17 cellular contexts compared by ENCODE assay signal in genomic region chr7:38907066-38907465, GRCh38. TPM values are rescaled to one million over a fixed set of nuclear protein-coding genes. Genes with fewer than 3 reads are reported as not detected.
A peak's percentile ranks its signal among the peaks of the same experiment; 100 is the strongest.
DNase-seq lines count a peak whose midpoint lies in the region; ATAC-seq and TF ChIP-seq lines count a peak whose summit lies in the region.
"Had no signal": no experiment of that assay in that cellular context is flagged by ENCODE, and none has a peak within 500 bp of the region (broad histone marks: within the 10 kb centered on the region; RNA-seq: fewer than 3 reads in every experiment).

No MANE protein-coding gene starts in this region.

- H3K9me3 Mint-ChIP-seq in activated T-cell treated with anti-CD3 and anti-CD28 coated beads, Interleukin-2, amount 50 U/mL, for 4 hours = no peaks in the 10 kb centered on the region
- H3K9me3 Mint-ChIP-seq in activated T-helper 17 cell treated with anti-CD3 and anti-CD28 coated beads, Interleukin-2, amount 50 U/mL, for 72 hours = no peaks in the 10 kb centered on the region
- no peaks in the 10 kb centered on the region for H3K9me3 Mint-ChIP-seq in osteocyte (ENCODE audit: unreplicated experiment)
- H3K9me3 Mint-ChIP-seq in stimulated activated naive B cell treated with anti-CD40 and anti-IgM and Interleukin-4, amounts not matched to agents 10 μg/mL and 1 μg/mL and 100 μg/mL, for 72 hours = no peaks in the 10 kb centered on the region

- TF ChIP-seq CTCF in KMS-11 (conservative IDR thresholded peaks at IDR 0.05; ENCODE audit: low read depth, low read length) (no peak), osteocyte (IDR thresholded peaks at IDR 0.05) (no peak)

- H3K4me3 ChIP-seq in KMS-11 (IDR thresholded peaks at IDR 0.05; ENCODE audit: insufficient read depth, low read depth, low read length) = no peak overlapping the region
- H3K4me3 ChIP-seq: lower lobe of right lung, SJCRH30, tibial nerve had no signal

- H3K27me3 Mint-ChIP-seq in activated T-cell treated with anti-CD3 and anti-CD28 coated beads, Interleukin-2, amount 50 U/mL, for 4 hours (ENCODE audit: low read depth) = no peaks in the 10 kb centered on the region
- no peaks in the 10 kb centered on the region for H3K27me3 Mint-ChIP-seq in activated T-helper 17 cell treated with anti-CD3 and anti-CD28 coated beads, Interleukin-2, amount 50 U/mL, for 72 hours
- peaks cover 5% of the 10 kb centered on the region for H3K27me3 Mint-ChIP-seq in osteocyte (ENCODE audit: unreplicated experiment)
- H3K27me3 Mint-ChIP-seq in stimulated activated naive B cell treated with anti-CD40 and anti-IgM and Interleukin-4, amounts not matched to agents 10 μg/mL and 1 μg/mL and 100 μg/mL, for 72 hours = no peaks in the 10 kb centered on the region
- H3K27me3 Mint-ChIP-seq: activated CD8-positive, alpha-beta memory T cell treated with anti-CD3 and anti-CD28 coated beads, Interleukin-2, amount 10 ng/mL, durations not matched to agents 7 days and 5 days had no signal

- no peak for DNase-seq in activated T-cell treated with anti-CD3 and anti-CD28 coated beads, Interleukin-2, amount 50 U/mL, for 4 hours
- DNase-seq in activated T-cell treated with anti-CD3 and anti-CD28 coated beads for 4 hours (no peak), osteocyte (ENCODE audit: extremely low spot score, unreplicated experiment) (no peak), erythroblast (lab: John Stamatoyannopoulos, UW) (no peak)
- no peak for DNase-seq in effector CD4-positive, alpha-beta T cell
- DNase-seq in stimulated activated naive B cell treated with anti-CD40 and anti-IgM and Interleukin-4, amounts not matched to agents 10 μg/mL and 1 μg/mL and 100 μg/mL, for 72 hours = no peak
- DNase-seq: activated CD8-positive, alpha-beta memory T cell treated with anti-CD3 and anti-CD28 coated beads, Interleukin-2, amount 10 ng/mL, durations not matched to agents 7 days and 5 days; foreskin fibroblast; lower lobe of right lung; NCI-H1092 treated with DMSO at 0.1 percent for 48 hours; SJCRH30; stimulated activated CD8-positive, alpha-beta memory T cell treated with anti-CD3 and anti-CD28 coated beads, Interleukin-4, amount 100 ng/mL, for 48 hours had no signal

- H3K4me1 ChIP-seq in KMS-11 (ENCODE audit: low read depth, poor library complexity, severe bottlenecking) = peaks cover 54% of the 10 kb centered on the region
- H3K4me1 ChIP-seq: SJCRH30 had no signal

- H2AFZ ChIP-seq in KMS-11 (ENCODE audit: low read depth) = no peak overlapping the region

- ATAC-seq in activated T-cell treated with anti-CD3 and anti-CD28 coated beads, Interleukin-2, amount 50 U/mL, for 4 hours = no peak
- ATAC-seq in activated T-helper 17 cell treated with anti-CD3 and anti-CD28 coated beads, Interleukin-2, amount 50 U/mL, for 72 hours (replicated peaks) = no peak
- ATAC-seq in stimulated activated naive B cell treated with anti-CD40 and anti-IgM and Interleukin-4, amounts not matched to agents 10 μg/mL and 1 μg/mL and 100 μg/mL, for 72 hours (replicated peaks) = no peak
- ATAC-seq: activated CD8-positive, alpha-beta memory T cell treated with anti-CD3 and anti-CD28 coated beads, Interleukin-2, amount 10 ng/mL, durations not matched to agents 7 days and 5 days; lower lobe of right lung; sciatic nerve had no signal

- TF ChIP-seq POLR2A in erythroblast (IDR thresholded peaks at IDR 0.05; ENCODE audit: low read length) = no peak

- no peaks in the 10 kb centered on the region for H3K36me3 Mint-ChIP-seq in activated T-cell treated with anti-CD3 and anti-CD28 coated beads, Interleukin-2, amount 50 U/mL, for 4 hours (ENCODE audit: insufficient read depth)
- no peaks in the 10 kb centered on the region for H3K36me3 Mint-ChIP-seq in activated T-helper 17 cell treated with anti-CD3 and anti-CD28 coated beads, Interleukin-2, amount 50 U/mL, for 72 hours (ENCODE audit: low read depth)
- H3K36me3 Mint-ChIP-seq in osteocyte (ENCODE audit: unreplicated experiment) = peaks cover 1% of the 10 kb centered on the region
- peaks cover 6 to 18% of the 10 kb centered on the region in 2 donors for H3K36me3 Mint-ChIP-seq in stimulated activated naive B cell treated with anti-CD40 and anti-IgM and Interleukin-4, amounts not matched to agents 10 μg/mL and 1 μg/mL and 100 μg/mL, for 72 hours

- H3K4me3 Mint-ChIP-seq in activated T-cell treated with anti-CD3 and anti-CD28 coated beads, Interleukin-2, amount 50 U/mL, for 4 hours = peak overlapping the region; percentile 58
- peak overlapping the region; percentile 97 for H3K4me3 Mint-ChIP-seq in activated T-helper 17 cell treated with anti-CD3 and anti-CD28 coated beads, Interleukin-2, amount 50 U/mL, for 72 hours
- H3K4me3 Mint-ChIP-seq in osteocyte (ENCODE audit: unreplicated experiment) = peak overlapping the region; percentile 10
- peak overlapping the region in 1 of 2 donors; percentile 5 for H3K4me3 Mint-ChIP-seq in stimulated activated naive B cell treated with anti-CD40 and anti-IgM and Interleukin-4, amounts not matched to agents 10 μg/mL and 1 μg/mL and 100 μg/mL, for 72 hours
- H3K4me3 Mint-ChIP-seq: activated CD8-positive, alpha-beta memory T cell treated with anti-CD3 and anti-CD28 coated beads, Interleukin-2, amount 10 ng/mL, durations not matched to agents 7 days and 5 days had no signal

- no peak overlapping the region for H3K27ac ChIP-seq in KMS-11
- H3K27ac ChIP-seq: lower lobe of right lung, SJCRH30, tibial nerve, VCaP had no signal

- peak overlapping the region; percentile 96; the same call in 1 of the 2 replicates for H3K4me2 ChIP-seq in KMS-11

- peaks cover 50% of the 10 kb centered on the region; the same call in 1 of the 2 replicates for H3K79me2 ChIP-seq in KMS-11 (ENCODE audit: insufficient read depth, low read depth)

- no peaks in the 10 kb centered on the region for H4K20me1 ChIP-seq in KMS-11 (ENCODE audit: insufficient read depth)

- no peaks in the 10 kb centered on the region for H3K36me3 ChIP-seq in KMS-11 (ENCODE audit: insufficient read depth)
- H3K36me3 ChIP-seq: lower lobe of right lung, SJCRH30, tibial nerve had no signal

- peaks cover 40% of the 10 kb centered on the region for H3K4me1 Mint-ChIP-seq in activated T-cell treated with anti-CD3 and anti-CD28 coated beads, Interleukin-2, amount 50 U/mL, for 4 hours (ENCODE audit: low read depth)
- peaks cover 25% of the 10 kb centered on the region for H3K4me1 Mint-ChIP-seq in activated T-helper 17 cell treated with anti-CD3 and anti-CD28 coated beads, Interleukin-2, amount 50 U/mL, for 72 hours
- peaks cover 30% of the 10 kb centered on the region for H3K4me1 Mint-ChIP-seq in osteocyte (ENCODE audit: unreplicated experiment)
- H3K4me1 Mint-ChIP-seq in stimulated activated naive B cell treated with anti-CD40 and anti-IgM and Interleukin-4, amounts not matched to agents 10 μg/mL and 1 μg/mL and 100 μg/mL, for 72 hours = peaks cover 30 to 62% of the 10 kb centered on the region in 2 donors

- no peak overlapping the region for H3K27ac Mint-ChIP-seq in activated T-helper 17 cell treated with anti-CD3 and anti-CD28 coated beads, Interleukin-2, amount 50 U/mL, for 72 hours
- no peak overlapping the region for H3K27ac Mint-ChIP-seq in osteocyte (ENCODE audit: unreplicated experiment)
- no peak overlapping the region for H3K27ac Mint-ChIP-seq in stimulated activated naive B cell treated with anti-CD40 and anti-IgM and Interleukin-4, amounts not matched to agents 10 μg/mL and 1 μg/mL and 100 μg/mL, for 72 hours
- H3K27ac Mint-ChIP-seq: activated CD8-positive, alpha-beta memory T cell treated with anti-CD3 and anti-CD28 coated beads, Interleukin-2, amount 10 ng/mL, durations not matched to agents 7 days and 5 days had no signal

- no peaks in the 10 kb centered on the region for H3K27me3 ChIP-seq in KMS-11 (ENCODE audit: insufficient read depth, low read depth)
- H3K27me3 ChIP-seq: SJCRH30, tibial nerve had no signal

- no peak overlapping the region for H3K9ac ChIP-seq in KMS-11

RNA-seq across cellular contexts. Expression of gene VPS41, which starts 1.9 kb away (rescaled TPM):
- 10 to 100 TPM; 46.2 to 49.2 (median 47.1) TPM for total RNA-seq in activated T-cell treated with anti-CD3 and anti-CD28 coated beads, Interleukin-2, amount 50 U/mL, for 4 hours
- total RNA-seq in activated T-helper 17 cell treated with anti-CD3 and anti-CD28 coated beads, Interleukin-2, amount 50 U/mL, for 72 hours = 10 to 100 TPM; 78.4 to 80.5 TPM
- 105 and 115 TPM in 2 replicates for total RNA-seq in osteocyte
